Comparison of ENCODE assay signal across 8 cellular contexts in the genomic region with DNA sequence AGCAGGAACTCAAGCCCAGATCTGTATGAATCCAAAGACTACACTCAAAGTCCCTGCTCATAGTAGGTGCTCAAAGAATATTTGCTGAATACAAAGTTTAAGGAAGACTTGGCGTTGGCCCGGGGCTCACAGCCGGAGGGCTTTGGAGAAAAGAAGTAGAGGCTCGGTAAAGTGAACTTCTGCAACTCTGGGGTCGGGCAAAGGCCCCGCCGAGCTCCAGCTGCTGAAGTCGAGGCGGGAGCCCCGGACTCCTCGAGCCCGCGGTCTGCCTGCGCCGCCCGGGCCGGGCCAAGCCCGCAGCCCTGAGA. TPM values are rescaled to one million over a fixed set of nuclear protein-coding genes. Genes with fewer than 3 reads are reported as not detected.
DNase-seq lines count a peak whose midpoint lies in the region; ATAC-seq and TF ChIP-seq lines count a peak whose summit lies in the region.

No MANE protein-coding gene starts in this region.

- peak overlapping the region; percentile 89 for H3K4me3 Mint-ChIP-seq in T-helper 2 cell treated with Interferon-gamma antibody and Interleukin-4, amounts not matched to agents 5 μg/mL and 100 μg/mL, for 36 hours
- H3K4me3 Mint-ChIP-seq in progenitor cell of endocrine pancreas (ENCODE audit: low read depth): peak overlapping the region; percentile 91

- no peak for TF ChIP-seq EP300 in esophagus muscularis mucosa (IDR thresholded peaks at IDR 0.05)

- peak overlapping the region; percentile 91 for H3K27ac Mint-ChIP-seq in T-helper 2 cell treated with Interferon-gamma antibody and Interleukin-4, amounts not matched to agents 5 μg/mL and 100 μg/mL, for 36 hours
- peak overlapping the region; percentile 96 for H3K27ac Mint-ChIP-seq in progenitor cell of endocrine pancreas

- H3K27me3 ChIP-seq in esophagus muscularis mucosa: no peaks in the 10 kb centered on the region

- peak overlapping the region; percentile 75 to 97 (median 88) for H3K4me3 ChIP-seq in esophagus muscularis mucosa

- TF ChIP-seq CTCF in esophagus muscularis mucosa (IDR thresholded peaks at IDR 0.05) (no peak), progenitor cell of endocrine pancreas (IDR thresholded peaks at IDR 0.05; ENCODE audit: unreplicated experiment) (no peak)

- DNase-seq in T-helper 2 cell treated with Interferon-gamma antibody and Interleukin-4, amounts not matched to agents 5 μg/mL and 100 μg/mL, for 36 hours (ENCODE audit: low spot score): no peak
- DNase-seq in T-helper 2 cell (no peak), OCI-M1 (lab: John Stamatoyannopoulos, UW) (peak; percentile 62), esophagus muscularis mucosa (ENCODE audit: extremely low spot score) (no peak), progenitor cell of endocrine pancreas (ENCODE audit: low spot score, unreplicated experiment) (no peak), NCI-H748 (lab: John Stamatoyannopoulos, UW; ENCODE audit: unreplicated experiment) (no peak)

- peaks cover 20 to 75% (median 53%) of the 10 kb centered on the region in 4 donors for H3K4me1 ChIP-seq in esophagus muscularis mucosa

- H3K27me3 Mint-ChIP-seq in T-helper 2 cell treated with Interferon-gamma antibody and Interleukin-4, amounts not matched to agents 5 μg/mL and 100 μg/mL, for 36 hours (ENCODE audit: low read depth): no peaks in the 10 kb centered on the region
- H3K27me3 Mint-ChIP-seq in progenitor cell of endocrine pancreas: no peaks in the 10 kb centered on the region

- H3K36me3 Mint-ChIP-seq in T-helper 2 cell treated with Interferon-gamma antibody and Interleukin-4, amounts not matched to agents 5 μg/mL and 100 μg/mL, for 36 hours (ENCODE audit: low read depth): peaks cover 50% of the 10 kb centered on the region
- H3K36me3 Mint-ChIP-seq in progenitor cell of endocrine pancreas (ENCODE audit: insufficient read depth): peaks cover 18% of the 10 kb centered on the region

- H3K9me3 ChIP-seq in esophagus muscularis mucosa: no peaks in the 10 kb centered on the region

- peaks cover 29% of the 10 kb centered on the region for H3K4me1 Mint-ChIP-seq in T-helper 2 cell treated with Interferon-gamma antibody and Interleukin-4, amounts not matched to agents 5 μg/mL and 100 μg/mL, for 36 hours (ENCODE audit: low read depth)
- H3K4me1 Mint-ChIP-seq in progenitor cell of endocrine pancreas (ENCODE audit: low read depth): peaks cover 20% of the 10 kb centered on the region

- H3K27ac ChIP-seq in esophagus muscularis mucosa (replicated peaks in 1 of 4): peak overlapping the region; percentile 81 to 86 (median 84)

- H3K9me3 Mint-ChIP-seq in T-helper 2 cell treated with Interferon-gamma antibody and Interleukin-4, amounts not matched to agents 5 μg/mL and 100 μg/mL, for 36 hours: no peaks in the 10 kb centered on the region
- H3K9me3 Mint-ChIP-seq in progenitor cell of endocrine pancreas (ENCODE audit: low read depth): no peaks in the 10 kb centered on the region

- no peak for TF ChIP-seq POLR2A in esophagus muscularis mucosa (IDR thresholded peaks at IDR 0.05; ENCODE audit: low read depth)

- no peak for ATAC-seq in GM21360 (IDR thresholded peaks at IDR 0.05; ENCODE audit: unreplicated experiment)
- no peak for ATAC-seq in HG03095 (IDR thresholded peaks at IDR 0.05; ENCODE audit: unreplicated experiment)

- intact Hi-C loops in esophagus muscularis mucosa (cut with DNase I): no loop called here

- WGBS in esophagus muscularis mucosa: 0% methylated on average over 2 of the region's 18 CpGs

- H3K36me3 ChIP-seq in esophagus muscularis mucosa: peaks cover 33 to 61% (median 48%) of the 10 kb centered on the region in 4 donors

RNA-seq across cellular contexts. Expression of gene GCN1, which starts 0.3 kb away (rescaled TPM):
- total RNA-seq in esophagus muscularis mucosa (10 to 100 TPM; 38.6 to 94.6 (median 49.3) TPM), progenitor cell of endocrine pancreas (117 and 131 TPM in 2 replicates)

RNA-seq across cellular contexts. Expression of gene RPLP0, which starts 6.7 kb away (rescaled TPM):
- total RNA-seq in esophagus muscularis mucosa: 1,000 to 10,000 TPM; 2,092 to 2,985 (median 2,271) TPM
- 2,127 and 2,195 TPM in 2 replicates for total RNA-seq in progenitor cell of endocrine pancreas
